ENCODE assay signal across 16 cellular contexts in genomic region chr12:54014315-54015209, GRCh38. TPM values are rescaled to one million over a fixed set of nuclear protein-coding genes. Genes with fewer than 3 reads are reported as not detected.
A peak's percentile ranks its signal among the peaks of the same experiment; 100 is the strongest.
DNase-seq lines count a peak whose midpoint lies in the region; ATAC-seq and TF ChIP-seq lines count a peak whose summit lies in the region.
"Had no signal": no experiment of that assay in that cellular context is flagged by ENCODE, and none has a peak within 500 bp of the region (broad histone marks: within the 10 kb centered on the region; RNA-seq: fewer than 3 reads in every experiment).

No MANE protein-coding gene starts in this region.

- no peaks in the 10 kb centered on the region for H3K9me3 Mint-ChIP-seq in activated naive CD8-positive, alpha-beta T cell (ENCODE audit: low read depth)
- no peaks in the 10 kb centered on the region for H3K9me3 Mint-ChIP-seq in activated naive CD8-positive, alpha-beta T cell treated with anti-CD3 and anti-CD28 coated beads for 36 hours
- H3K9me3 Mint-ChIP-seq in mesothelial cell of epicardium: no peaks in the 10 kb centered on the region
- H3K9me3 Mint-ChIP-seq: activated naive CD4-positive, alpha-beta T cell treated with anti-CD3 and anti-CD28 coated beads, Interleukin-2, amount 10 ng/mL, durations not matched to agents 7 days and 5 days had no signal

- peaks cover 28% of the 10 kb centered on the region for H3K4me1 Mint-ChIP-seq in activated naive CD8-positive, alpha-beta T cell (ENCODE audit: low read depth)
- peaks cover 25% of the 10 kb centered on the region for H3K4me1 Mint-ChIP-seq in activated naive CD8-positive, alpha-beta T cell treated with anti-CD3 and anti-CD28 coated beads for 36 hours
- peaks cover 36% of the 10 kb centered on the region for H3K4me1 Mint-ChIP-seq in mesothelial cell of epicardium

- no peaks in the 10 kb centered on the region for H3K9me3 ChIP-seq in ascending aorta
- H3K9me3 ChIP-seq in suprapubic skin: no peaks in the 10 kb centered on the region
- H3K9me3 ChIP-seq: left lung had no signal

- POLR2A ChIA-PET in RWPE1 (lab: Yijun Ruan, JAX; ENCODE audit: low non-redundant PET): no interaction called here

- CTCF ChIA-PET in RWPE1 (lab: Yijun Ruan, JAX): interaction anchor here (0.5 kb wide), 1 partner anchor 18 kb away, joined by 3 read pairs; no protein-coding TSS in a partner anchor

- no peak for DNase-seq in activated naive CD8-positive, alpha-beta T cell treated with anti-CD3 and anti-CD28 coated beads for 36 hours
- DNase-seq in ascending aorta (ENCODE audit: low spot score in 2 of 2) (no peak), mesothelial cell of epicardium (ENCODE audit: low spot score in 2 of 2, unreplicated experiment in 2 of 2) (no peak), suprapubic skin (ENCODE audit: low spot score in 2 of 2) (no peak), NCI-H748 treated with DMSO at 0.1 percent for 48 hours (lab: John Stamatoyannopoulos, UW) (no peak), RWPE1 (ENCODE audit: low spot score) (no peak)
- DNase-seq: activated naive CD4-positive, alpha-beta T cell treated with anti-CD3 and anti-CD28 coated beads, Interleukin-2, amount 10 ng/mL, durations not matched to agents 7 days and 5 days; central memory CD4-positive, alpha-beta T cell; DMS53; NCI-H446 treated with DMSO at 0.1 percent for 48 hours; nucleus accumbens; stimulated activated CD4-positive, alpha-beta T cell treated with anti-CD3 and anti-CD28 coated beads, Interleukin-12 subunit alpha, Interleukin-12 subunit beta, amount 100 ng/mL, for 4 hours; T-helper 9 cell had no signal

- TF ChIP-seq POLR2A in suprapubic skin (IDR thresholded peaks at IDR 0.05): no peak

- H3K36me3 ChIP-seq in ascending aorta: no peaks in the 10 kb centered on the region
- no peaks in the 10 kb centered on the region for H3K36me3 ChIP-seq in suprapubic skin
- H3K36me3 ChIP-seq: left lung had no signal

- no peak for TF ChIP-seq EP300 in suprapubic skin (IDR thresholded peaks at IDR 0.05)

- H3K27me3 ChIP-seq in ascending aorta (peaks cover 5% of the 10 kb centered on the region), suprapubic skin (peaks cover 17% of the 10 kb centered on the region)

- H3K27ac ChIP-seq in ascending aorta: peak overlapping the region in 1 of 2 donors; percentile 2
- peak overlapping the region; percentile 98 for H3K27ac ChIP-seq in suprapubic skin
- no peak overlapping the region for H3K27ac ChIP-seq in RWPE1
- H3K27ac ChIP-seq: left lung had no signal

- no peak for ATAC-seq in GM18909 (IDR thresholded peaks at IDR 0.05; ENCODE audit: poor library complexity, unreplicated experiment)
- ATAC-seq: left lung had no signal

- H3K4me3 Mint-ChIP-seq in activated naive CD8-positive, alpha-beta T cell: peak overlapping the region; percentile 13
- H3K4me3 Mint-ChIP-seq in activated naive CD8-positive, alpha-beta T cell treated with anti-CD3 and anti-CD28 coated beads for 36 hours: no peak overlapping the region
- H3K4me3 Mint-ChIP-seq in mesothelial cell of epicardium: peak overlapping the region; percentile 28
- H3K4me3 Mint-ChIP-seq: activated naive CD4-positive, alpha-beta T cell treated with anti-CD3 and anti-CD28 coated beads, Interleukin-2, amount 10 ng/mL, durations not matched to agents 7 days and 5 days had no signal

- TF ChIP-seq CTCF in ascending aorta (IDR thresholded peaks at IDR 0.05) (no peak), mesothelial cell of epicardium (IDR thresholded peaks at IDR 0.05; ENCODE audit: unreplicated experiment) (no peak), suprapubic skin (IDR thresholded peaks at IDR 0.05) (no peak), RWPE1 (conservative IDR thresholded peaks at IDR 0.05; ENCODE audit: low read depth) (no peak)

- intact Hi-C loops in ascending aorta (cut with DNase I): loop anchor here (5.0 to 10.0 kb wide), 4 partner anchors 113 to 340 kb away; partner anchors contain the start of genes CBX5 and HNRNPA1

- H3K36me3 Mint-ChIP-seq in activated naive CD8-positive, alpha-beta T cell: no peaks in the 10 kb centered on the region
- H3K36me3 Mint-ChIP-seq in activated naive CD8-positive, alpha-beta T cell treated with anti-CD3 and anti-CD28 coated beads for 36 hours: peaks cover 2% of the 10 kb centered on the region
- peaks cover 2% of the 10 kb centered on the region for H3K36me3 Mint-ChIP-seq in mesothelial cell of epicardium
- H3K36me3 Mint-ChIP-seq: activated naive CD4-positive, alpha-beta T cell treated with anti-CD3 and anti-CD28 coated beads, Interleukin-2, amount 10 ng/mL, durations not matched to agents 7 days and 5 days had no signal

- 43% methylated on average over 39 of the region's 41 CpGs for WGBS in suprapubic skin

- H3K4me1 ChIP-seq in ascending aorta (peaks cover 0 to 7% of the 10 kb centered on the region in 2 donors), suprapubic skin (peaks cover 73% of the 10 kb centered on the region)

- H3K27me3 Mint-ChIP-seq in activated naive CD8-positive, alpha-beta T cell: peaks cover 39% of the 10 kb centered on the region
- H3K27me3 Mint-ChIP-seq in activated naive CD8-positive, alpha-beta T cell treated with anti-CD3 and anti-CD28 coated beads for 36 hours: peaks cover 94% of the 10 kb centered on the region
- H3K27me3 Mint-ChIP-seq in mesothelial cell of epicardium (ENCODE audit: low read depth): peaks cover 87% of the 10 kb centered on the region

- H3K27ac Mint-ChIP-seq in activated naive CD8-positive, alpha-beta T cell: peak overlapping the region; percentile 64
- H3K27ac Mint-ChIP-seq in activated naive CD8-positive, alpha-beta T cell treated with anti-CD3 and anti-CD28 coated beads for 36 hours: no peak overlapping the region
- H3K27ac Mint-ChIP-seq in mesothelial cell of epicardium: peak overlapping the region; percentile 39
- H3K27ac Mint-ChIP-seq: activated naive CD4-positive, alpha-beta T cell treated with anti-CD3 and anti-CD28 coated beads, Interleukin-2, amount 10 ng/mL, durations not matched to agents 7 days and 5 days had no signal

- H3K4me3 ChIP-seq in ascending aorta (peak overlapping the region; percentile 25 to 34), suprapubic skin (peak overlapping the region; percentile 36)
- H3K4me3 ChIP-seq: left lung had no signal

RNA-seq across cellular contexts. Expression of gene HOXC8, which starts 5.8 kb away (rescaled TPM):
- not detected for total RNA-seq in activated naive CD8-positive, alpha-beta T cell treated with anti-CD3 and anti-CD28 coated beads for 36 hours
- total RNA-seq in ascending aorta (8.9 TPM), mesothelial cell of epicardium (4.9 to 5.9 TPM (median 5.5 TPM) in 3 replicates), suprapubic skin (1 to 10 TPM in 3 of 4 donors, under 1 TPM in 1; 0.23 to 8.4 (median 1.6) TPM)

RNA-seq across cellular contexts. Expression of gene HOXC6, which starts 13.7 kb away (rescaled TPM):
- total RNA-seq in activated naive CD8-positive, alpha-beta T cell treated with anti-CD3 and anti-CD28 coated beads for 36 hours: not detected
- total RNA-seq in ascending aorta (7.6 TPM), mesothelial cell of epicardium (15.5 to 17.4 TPM (median 16.3 TPM) in 3 replicates), suprapubic skin (1 to 10 TPM in 3 of 4 donors, under 1 TPM in 1; 0.98 to 6.2 (median 2.4) TPM)

RNA-seq across cellular contexts. Expression of gene HOXC9, which starts 14.6 kb away (rescaled TPM):
- not detected for total RNA-seq in activated naive CD8-positive, alpha-beta T cell treated with anti-CD3 and anti-CD28 coated beads for 36 hours
- total RNA-seq in ascending aorta: 1.2 TPM
- total RNA-seq in mesothelial cell of epicardium: 1.1 to 2.0 TPM (median 1.6 TPM) in 3 replicates
- 10 to 100 TPM in 1 of 4 donors, 1 to 10 TPM in 3; 4.9 to 12.2 (median 6.1) TPM for total RNA-seq in suprapubic skin

RNA-seq across cellular contexts. Expression of gene HOXC5, which starts 18.3 kb away (rescaled TPM):
- not detected for total RNA-seq in activated naive CD8-positive, alpha-beta T cell treated with anti-CD3 and anti-CD28 coated beads for 36 hours
- total RNA-seq in ascending aorta: not detected
- 28.7 to 33.8 TPM (median 29.3 TPM) in 3 replicates for total RNA-seq in mesothelial cell of epicardium
- 1 to 10 TPM in 1 of 4 donors, under 1 TPM in 2, not detected in 1; 0.26 to 3.5 (median 0.49) TPM for total RNA-seq in suprapubic skin

RNA-seq across cellular contexts. Expression of gene HOXC10, which starts 29.6 kb away (rescaled TPM):
- total RNA-seq in activated naive CD8-positive, alpha-beta T cell treated with anti-CD3 and anti-CD28 coated beads for 36 hours: not detected
- not detected for total RNA-seq in ascending aorta
- 0.95 to 0.97 TPM (median 0.96 TPM) in 3 replicates for total RNA-seq in mesothelial cell of epicardium
- 10 to 100 TPM in 3 of 4 donors, 1 to 10 TPM in 1; 8.8 to 24.7 (median 13.3) TPM for total RNA-seq in suprapubic skin
- total RNA-seq: left lung had no signal
